ENCODE assay signal across 29 cellular contexts in the genomic region with DNA sequence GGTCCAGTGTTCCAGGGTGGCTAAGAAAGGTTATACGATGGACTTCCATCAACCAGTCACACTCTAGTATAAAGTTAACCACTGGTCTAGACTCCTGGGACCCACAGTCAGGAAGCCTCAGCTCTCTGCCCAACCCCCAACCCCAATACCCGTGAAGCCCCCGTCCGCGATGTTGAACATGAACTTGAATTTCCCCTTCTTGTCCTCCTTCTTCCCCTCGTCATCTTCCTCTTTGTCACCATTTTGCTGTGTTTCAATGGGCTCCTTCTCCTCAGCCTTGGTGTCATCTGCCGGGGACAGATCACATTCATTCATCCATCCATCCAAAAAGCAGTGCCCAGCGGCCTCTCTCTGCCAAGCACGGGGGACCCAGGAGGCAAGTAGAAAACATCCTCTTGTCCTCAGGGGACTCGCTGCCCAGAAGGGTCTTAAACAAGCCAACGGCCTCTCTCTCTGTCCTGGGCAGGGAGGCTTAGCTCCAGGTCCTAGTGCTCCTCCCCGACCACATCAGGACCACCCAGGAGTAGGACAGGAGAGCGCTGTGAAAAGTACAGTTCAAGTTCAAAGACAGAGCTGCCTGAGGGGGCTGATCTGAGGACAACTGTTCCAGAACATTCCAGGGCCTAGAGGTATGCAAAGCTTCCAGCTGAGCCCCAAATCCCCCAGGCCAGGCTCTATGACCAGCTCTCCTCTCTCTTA.
"Had no signal": no experiment of that assay in that cellular context is flagged by ENCODE, and none has a peak within 500 bp of the region (broad histone marks: within the 10 kb centered on the region; RNA-seq: fewer than 3 reads in every experiment).

No MANE protein-coding gene starts in this region.

- H3K36me3 Mint-ChIP-seq: activated CD4-positive, alpha-beta memory T cell treated with anti-CD3 and anti-CD28 coated beads for 36 hours had no signal

- H3K9me3 ChIP-seq: ovary had no signal

- FAIRE-seq: urothelium cell line had no signal

- H3K4me3 ChIP-seq: breast epithelium, heart left ventricle, left lung, ovary, transverse colon had no signal

- H3K36me3 ChIP-seq: breast epithelium, heart left ventricle, left lung, ovary, transverse colon, WERI-Rb-1 had no signal

- DNase-seq: activated CD4-positive, alpha-beta memory T cell treated with anti-CD3 and anti-CD28 coated beads for 36 hours; activated CD4-positive, alpha-beta T cell treated with anti-CD3 and anti-CD28 coated beads, Interleukin-2, amount 10 ng/mL, durations not matched to agents 24 days and 14 days; activated CD4-positive, CD25-positive, alpha-beta regulatory T cell treated with anti-CD3 and anti-CD28 coated beads, Interleukin-2, amount 50 U/mL, for 72 hours; activated CD8-positive, alpha-beta memory T cell treated with anti-CD3 and anti-CD28 coated beads, Interleukin-2, amount 50 U/mL, for 4 hours; activated effector memory CD4-positive, alpha-beta T cell treated with anti-CD3 and anti-CD28 coated beads, Interleukin-2, amount 50 U/mL, for 16 hours; activated naive CD4-positive, alpha-beta T cell treated with anti-CD3 and anti-CD28 coated beads for 36 hours; activated naive CD8-positive, alpha-beta T cell treated with anti-CD3 and anti-CD28 coated beads for 36 hours; activated T-cell treated with anti-CD3 and anti-CD28 coated beads, Interleukin-2, amount 50 U/mL, for 1 hour; amniotic stem cell; central memory CD4-positive, alpha-beta T cell; endodermal cell; foreskin fibroblast; hypothalamus; kidney glomerular epithelial cell; ovary; stimulated activated naive CD4-positive, alpha-beta T cell treated with Interleukin-2 at 50 U/mL for 16 hours; T-helper 17 cell; T1000; transverse colon; WERI-Rb-1 had no signal

- H3K4me1 ChIP-seq: breast epithelium, heart left ventricle, left lung, transverse colon had no signal

- H3K27me3 ChIP-seq: ovary, transverse colon had no signal

- H3K27ac Mint-ChIP-seq: activated CD4-positive, alpha-beta memory T cell treated with anti-CD3 and anti-CD28 coated beads for 36 hours; activated CD4-positive, alpha-beta T cell treated with anti-CD3 and anti-CD28 coated beads, Interleukin-2, amount 10 ng/mL, durations not matched to agents 24 days and 14 days; activated naive CD4-positive, alpha-beta T cell treated with anti-CD3 and anti-CD28 coated beads for 36 hours; activated naive CD8-positive, alpha-beta T cell treated with anti-CD3 and anti-CD28 coated beads for 36 hours; activated T-helper 1 cell treated with anti-CD3 and anti-CD28 coated beads, Interleukin-12 subunit alpha, Interleukin-12 subunit beta, Interleukin-2, Interleukin-4 antibody, amounts not matched to agents 30 ng/mL and 10 ng/mL and 1 ng/mL, durations not matched to agents 14 hours and 24 hours and 36 hours; dendritic cell treated with granulocyte-macrophage colony-stimulating factor and Interleukin-4, amounts not matched to agents 40 ng/mL and 50 ng/mL, for 4 days; endodermal cell; nephron; progenitor cell of endocrine pancreas; T-helper 17 cell had no signal

- ATAC-seq: esophagus mucosa, heart left ventricle, left lung, T-helper 17 cell had no signal

- H3K27ac ChIP-seq: breast epithelium, heart left ventricle, left lung, ovary, transverse colon, WERI-Rb-1 had no signal

- H3K4me3 Mint-ChIP-seq: activated CD4-positive, alpha-beta memory T cell treated with anti-CD3 and anti-CD28 coated beads for 36 hours; activated CD4-positive, alpha-beta T cell treated with anti-CD3 and anti-CD28 coated beads, Interleukin-2, amount 10 ng/mL, durations not matched to agents 24 days and 14 days; activated naive CD4-positive, alpha-beta T cell treated with anti-CD3 and anti-CD28 coated beads for 36 hours; activated naive CD8-positive, alpha-beta T cell treated with anti-CD3 and anti-CD28 coated beads for 36 hours; activated T-helper 1 cell treated with anti-CD3 and anti-CD28 coated beads, Interleukin-12 subunit alpha, Interleukin-12 subunit beta, Interleukin-2, Interleukin-4 antibody, amounts not matched to agents 30 ng/mL and 10 ng/mL and 1 ng/mL, durations not matched to agents 14 hours and 24 hours and 36 hours; dendritic cell treated with granulocyte-macrophage colony-stimulating factor and Interleukin-4, amounts not matched to agents 40 ng/mL and 50 ng/mL, for 4 days; endodermal cell; nephron; T-helper 17 cell had no signal

- H3K4me1 Mint-ChIP-seq: activated naive CD8-positive, alpha-beta T cell treated with anti-CD3 and anti-CD28 coated beads for 36 hours; endodermal cell; nephron; T-helper 17 cell had no signal
